In the genomic region with DNA sequence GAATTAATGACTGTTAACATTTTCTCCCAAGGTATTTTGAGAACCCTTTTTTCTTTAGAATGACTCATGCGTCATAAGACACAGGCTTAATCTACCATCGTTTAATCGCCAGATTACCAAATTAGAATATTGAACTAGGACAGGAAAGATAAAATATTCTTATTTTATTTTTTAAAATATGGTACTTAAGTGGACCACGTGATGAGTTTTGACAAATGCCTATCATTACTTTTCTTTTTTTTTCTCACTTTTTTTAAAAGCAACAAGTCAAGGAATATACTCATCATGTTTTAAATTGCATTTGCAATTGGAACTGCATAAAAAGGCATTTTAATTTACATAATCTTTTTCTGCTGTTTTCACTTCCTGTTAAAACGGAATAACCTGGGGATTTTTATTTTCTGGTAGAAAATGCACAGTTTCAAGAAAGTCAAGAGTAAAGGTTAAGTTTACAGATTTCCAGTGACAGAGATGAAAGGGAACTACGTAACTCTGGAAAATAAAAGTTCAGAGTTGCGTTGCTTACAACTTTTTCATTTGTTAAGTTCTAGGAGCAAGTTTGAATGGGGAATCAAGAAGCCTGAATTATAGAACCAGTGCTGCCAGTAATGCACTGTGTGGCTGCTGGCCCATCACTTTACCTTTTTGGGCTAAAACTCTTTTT, we compare ENCODE assay signal across 12 cellular contexts. TPM values are rescaled to one million over a fixed set of nuclear protein-coding genes. Genes with fewer than 3 reads are reported as not detected.
DNase-seq lines count a peak whose midpoint lies in the region; ATAC-seq, FAIRE-seq and TF ChIP-seq lines count a peak whose summit lies in the region.
"Had no signal": no experiment of that assay in that cellular context is flagged by ENCODE, and none has a peak within 500 bp of the region (broad histone marks: within the 10 kb centered on the region; RNA-seq: fewer than 3 reads in every experiment).

No MANE protein-coding gene starts in this region.

- peaks cover 22% of the 10 kb centered on the region for H4K20me1 ChIP-seq in HepG2 (ENCODE audit: insufficient read depth, low read length)

- H3K4me3 ChIP-seq in HepG2 (replicated peaks in 1 of 3; ENCODE audit: insufficient read depth in 1 of 3, low read depth in 2 of 3, low read length in 3 of 3), result no peak overlapping the region; a peak in 1 of 6 replicates
- no peak overlapping the region for H3K4me3 ChIP-seq in left ventricle myocardium inferior
- H3K4me3 ChIP-seq: heart right ventricle, SJCRH30 had no signal

- H3K4me2 ChIP-seq in HepG2 (ENCODE audit: low read depth, low read length), result peak overlapping the region; percentile 81

- in situ Hi-C loops in HepG2 (cut with HindIII; ENCODE audit: extremely low pct_ligation_motif_present, low pct_unique_long_range_greater_than_20kb), result no loop called here

- POLR2A ChIA-PET in HepG2 (lab: Yijun Ruan, JAX), result interaction anchor here (1.8 to 2.2 kb wide), 3 partner anchors 11 to 26 kb away, joined by 4 to 30 read pairs (median 8); a partner anchor contains a TSS

- TF ChIP-seq EP300 in HepG2 (IDR thresholded peaks at IDR 0.05; ENCODE audit: low read depth in 2 of 2, low read length in 2 of 2) (peak in 1 of 2 experiments; percentile 81; a peak in 2 of 4 replicates), HepG2 (CRISPR knock-in tag; IDR thresholded peaks at IDR 0.05; ENCODE audit: borderline replicate concordance) (no peak)

- H3K27ac ChIP-seq in HepG2 (ENCODE audit: extremely low read length, insufficient read depth, low read length), result peak overlapping the region; percentile 99
- H3K27ac ChIP-seq in left ventricle myocardium inferior (replicated peaks), result no peak overlapping the region
- H3K27ac ChIP-seq: SJCRH30 had no signal

- intact Hi-C loops in HepG2 (cut with micrococcal nuclease; ENCODE audit: unreplicated experiment), result loop anchor here (10.0 kb wide), 1 partner anchor 335 kb away; a partner anchor contains a TSS
- intact Hi-C loops in left ventricle myocardium inferior (cut with micrococcal nuclease), result no loop called here

- no TSS peak for BruUV-seq in HepG2 (replicated peaks; lab: Mats Ljungman, UMichigan)

- H3K4me1 ChIP-seq in HepG2 (ENCODE audit: insufficient read depth, low read length) (peaks cover 100% of the 10 kb centered on the region), left ventricle myocardium inferior (peaks cover 81% of the 10 kb centered on the region)
- H3K4me1 ChIP-seq: SJCRH30 had no signal

- TF ChIP-seq CTCF in HepG2 (CRISPR knock-in tag; IDR thresholded peaks at IDR 0.05) (no peak), left ventricle myocardium inferior (IDR thresholded peaks at IDR 0.05; ENCODE audit: borderline replicate concordance) (no peak)

- no peak overlapping the region for H2AFZ ChIP-seq in HepG2 (ENCODE audit: low read length)

- CTCF ChIA-PET in HepG2 (lab: Yijun Ruan, JAX; ENCODE audit: low intra/inter-chr PET ratio, low total read pairs), result no interaction called here

- H3K79me2 ChIP-seq in HepG2 (ENCODE audit: insufficient read depth, low read length), result peaks cover 32% of the 10 kb centered on the region

- WGBS in HepG2 (ENCODE audit: low lambda C conversion rate), result 37% methylated on average over 7 of the region's 7 CpGs

- TF ChIP-seq POLR2A in HepG2 (IDR thresholded peaks at IDR 0.05; ENCODE audit: insufficient read depth in 1 of 2, low read depth in 2 of 2, low read length in 2 of 2), result no peak

- H3K9me3 ChIP-seq in HepG2 (ENCODE audit: low read length) (no peaks in the 10 kb centered on the region), left ventricle myocardium inferior (replicated peaks) (no peaks in the 10 kb centered on the region)
- H3K9me3 ChIP-seq: heart right ventricle, SJCRH30 had no signal

- FAIRE-seq in HepG2 (lab: Jason Lieb, UNC), result no peak
- FAIRE-seq: colon had no signal

- peaks cover 6 to 28% of the 10 kb centered on the region in 2 experiments; a peak in 4 of 5 replicates for H3K36me3 ChIP-seq in HepG2 (replicated peaks in 1 of 2; ENCODE audit: control insufficient read depth in 1 of 2, insufficient read depth in 2 of 2, low read length in 2 of 2)
- peaks cover 16% of the 10 kb centered on the region for H3K36me3 ChIP-seq in left ventricle myocardium inferior
- H3K36me3 ChIP-seq: SJCRH30 had no signal

- peak overlapping the region; percentile 80 for H3K9ac ChIP-seq in HepG2 (ENCODE audit: insufficient read depth, low read depth, low read length)

- H3K27me3 ChIP-seq in HepG2 (ENCODE audit: control insufficient read depth in 1 of 2, insufficient read depth in 2 of 2, low read length in 2 of 2), result no peaks in the 10 kb centered on the region
- no peaks in the 10 kb centered on the region for H3K27me3 ChIP-seq in left ventricle myocardium inferior (ENCODE audit: low read depth)
- H3K27me3 ChIP-seq: heart right ventricle, SJCRH30 had no signal

- peak; percentile 39 for ATAC-seq in GM18502 (IDR thresholded peaks at IDR 0.05; ENCODE audit: poor library complexity, unreplicated experiment)
- peak; percentile 39 for ATAC-seq in GM21576 (IDR thresholded peaks at IDR 0.05; ENCODE audit: unreplicated experiment)
- no peak for ATAC-seq in HepG2
- ATAC-seq: heart right ventricle had no signal

- no peak for TF ChIP-seq RAD21 in HepG2 (CRISPR knock-in tag; IDR thresholded peaks at IDR 0.05)

- DNase-seq in MV-4-11 (lab: John Stamatoyannopoulos, UW) (peak; percentile 13), HepG2 (ENCODE audit: low spot score) (peak; percentile 56), left ventricle myocardium inferior (no peak), GM19238 (ENCODE audit: insufficient read length, low spot score) (no peak), 8988T (no peak)
- DNase-seq in central memory CD4-positive, alpha-beta T cell, result no peak
- DNase-seq: heart right ventricle had no signal

TF ChIP-seq in HepG2, 621 proteins besides CTCF, POLR2A, EP300 and RAD21 (continues in another document):
- TF ChIP-seq ZNF891 (CRISPR knock-in tag; IDR thresholded peaks at IDR 0.05) (no peak), PHF21A (CRISPR knock-in tag; IDR thresholded peaks at IDR 0.05) (peak; percentile 31; the same call in 1 of the 2 replicates), RAD51 (IDR thresholded peaks at IDR 0.05; ENCODE audit: borderline replicate concordance) (no peak; the same call in 1 of the 2 replicates), SMC3 (IDR thresholded peaks at IDR 0.05; ENCODE audit: low read length) (no peak), NCOA2 (CRISPR knock-in tag; IDR thresholded peaks at IDR 0.05) (peak; percentile 55; the same call in 1 of the 2 replicates)

RNA-seq across cellular contexts. Expression of a gene that starts 23.6 kb away (rescaled TPM):
- total RNA-seq in HepG2 (2016; rRNA removed; fragmentation: Illumina TruSeq; extraction: Trizol), result 71.8 and 79.5 TPM in 2 replicates
- 41.9 and 49.0 TPM in 2 replicates for total RNA-seq in HepG2 (2016; cell fraction: cytosol; rRNA removed; fragmentation: Illumina TruSeq; extraction: Trizol; ENCODE audit: low read depth)
- total RNA-seq in HepG2 (2016; cell fraction: insoluble cytoplasmic fraction; rRNA removed; fragmentation: Illumina TruSeq; extraction: Trizol), result 64.5 and 73.0 TPM in 2 replicates
- total RNA-seq in HepG2 (2016; cell fraction: membrane; rRNA removed; fragmentation: Illumina TruSeq; extraction: Trizol), result 102 and 124 TPM in 2 replicates
- total RNA-seq in HepG2 (2016; cell fraction: nucleus; rRNA removed; fragmentation: Illumina TruSeq; extraction: Trizol), result 38.0 and 42.7 TPM in 2 replicates
- polyA plus RNA-seq in HepG2 (2011; rRNA removed), result 117 and 140 TPM in 2 replicates
- polyA plus RNA-seq in HepG2 (2011; cell fraction: cytosol; rRNA removed), result 63.7 and 115 TPM in 2 replicates
- 132 and 149 TPM in 2 replicates for polyA plus RNA-seq in HepG2 (2011; cell fraction: nucleus; rRNA removed)
- 62.2 and 69.8 TPM in 2 replicates for polyA plus RNA-seq in HepG2 (2012)
- polyA plus RNA-seq in HepG2 (2016; cell fraction: cytosol; fragmentation: Illumina TruSeq; extraction: Trizol; ENCODE audit: low read depth), result 51.8 and 68.8 TPM in 2 replicates
- 103 and 110 TPM in 2 replicates for polyA plus RNA-seq in HepG2 (2016; cell fraction: insoluble cytoplasmic fraction; fragmentation: Illumina TruSeq; extraction: Trizol; ENCODE audit: low read depth)
- polyA plus RNA-seq in HepG2 (2016; cell fraction: membrane; fragmentation: Illumina TruSeq; extraction: Trizol; ENCODE audit: low read depth), result 106 and 126 TPM in 2 replicates
- polyA plus RNA-seq in HepG2 (2016; cell fraction: nucleus; fragmentation: Illumina TruSeq; extraction: Trizol; ENCODE audit: insufficient read depth, low read depth), result 70.3 and 71.0 TPM in 2 replicates
- 134 and 280 TPM in 2 replicates for polyA minus RNA-seq in HepG2 (2011; rRNA and poly(A)+ RNA removed; ENCODE audit: low replicate concordance)
- polyA minus RNA-seq in HepG2 (2011; cell fraction: cytosol; rRNA and poly(A)+ RNA removed), result 79.8 and 91.3 TPM in 2 replicates
- polyA minus RNA-seq in HepG2 (2011; cell fraction: nucleus; rRNA and poly(A)+ RNA removed), result 24.6 and 28.0 TPM in 2 replicates
- 23.0 TPM for total RNA-seq in left ventricle myocardium inferior

RNA-seq across cellular contexts. Expression of a gene that starts 35.6 kb away (rescaled TPM):
- total RNA-seq in HepG2 (2016; rRNA removed; fragmentation: Illumina TruSeq; extraction: Trizol) (not detected in 2 replicates), left ventricle myocardium inferior (0.55 TPM)
- 0.18 TPM in 1 of 2 replicates, not detected in the other for total RNA-seq in HepG2 (2016; cell fraction: cytosol; rRNA removed; fragmentation: Illumina TruSeq; extraction: Trizol; ENCODE audit: low read depth)
- total RNA-seq in HepG2 (2016; cell fraction: insoluble cytoplasmic fraction; rRNA removed; fragmentation: Illumina TruSeq; extraction: Trizol), result 0.09 TPM in 1 of 2 replicates, not detected in the other
- total RNA-seq in HepG2 (2016; cell fraction: membrane; rRNA removed; fragmentation: Illumina TruSeq; extraction: Trizol), result 0.15 TPM in 1 of 2 replicates, not detected in the other
- 0.28 TPM in 1 of 2 replicates, not detected in the other for total RNA-seq in HepG2 (2016; cell fraction: nucleus; rRNA removed; fragmentation: Illumina TruSeq; extraction: Trizol)
- 0.03 TPM in 1 of 2 replicates, not detected in the other for polyA plus RNA-seq in HepG2 (2011; rRNA removed)
- 0.03 and 0.18 TPM in 2 replicates for polyA plus RNA-seq in HepG2 (2011; cell fraction: cytosol; rRNA removed)
- 0.10 and 0.48 TPM in 2 replicates for polyA plus RNA-seq in HepG2 (2011; cell fraction: nucleus; rRNA removed)
- 0.15 TPM in 1 of 2 replicates, not detected in the other for polyA plus RNA-seq in HepG2 (2012)
- not detected in 2 replicates for polyA plus RNA-seq in HepG2 (2016; cell fraction: cytosol; fragmentation: Illumina TruSeq; extraction: Trizol; ENCODE audit: low read depth)
- not detected in 2 replicates for polyA plus RNA-seq in HepG2 (2016; cell fraction: insoluble cytoplasmic fraction; fragmentation: Illumina TruSeq; extraction: Trizol; ENCODE audit: low read depth)
- not detected in 2 replicates for polyA plus RNA-seq in HepG2 (2016; cell fraction: membrane; fragmentation: Illumina TruSeq; extraction: Trizol; ENCODE audit: low read depth)
- polyA plus RNA-seq in HepG2 (2016; cell fraction: nucleus; fragmentation: Illumina TruSeq; extraction: Trizol; ENCODE audit: insufficient read depth, low read depth), result not detected in 2 replicates
- polyA minus RNA-seq in HepG2 (2011; rRNA and poly(A)+ RNA removed; ENCODE audit: low replicate concordance), result 0.09 and 0.32 TPM in 2 replicates
- polyA minus RNA-seq in HepG2 (2011; cell fraction: cytosol; rRNA and poly(A)+ RNA removed), result 0.30 TPM in 1 of 2 replicates, not detected in the other
- polyA minus RNA-seq in HepG2 (2011; cell fraction: nucleus; rRNA and poly(A)+ RNA removed), result 0.26 and 0.50 TPM in 2 replicates
- total RNA-seq: HT-29, SJCRH30 had no signal
- polyA plus RNA-seq: heart right ventricle had no signal

Comparison
In these comparisons a context has a peak if more than half of its experiments do, and no peak if none do; other contexts are left out.
1. DNase-seq: peak in MV-4-11 (single experiment) and HepG2 (single experiment); none in central memory CD4-positive, alpha-beta T cell (single experiment), left ventricle myocardium inferior (single experiment), GM19238 (single experiment) and 8988T (single experiment).